Comparison of ENCODE assay signal across 8 cellular contexts in the genomic region with DNA sequence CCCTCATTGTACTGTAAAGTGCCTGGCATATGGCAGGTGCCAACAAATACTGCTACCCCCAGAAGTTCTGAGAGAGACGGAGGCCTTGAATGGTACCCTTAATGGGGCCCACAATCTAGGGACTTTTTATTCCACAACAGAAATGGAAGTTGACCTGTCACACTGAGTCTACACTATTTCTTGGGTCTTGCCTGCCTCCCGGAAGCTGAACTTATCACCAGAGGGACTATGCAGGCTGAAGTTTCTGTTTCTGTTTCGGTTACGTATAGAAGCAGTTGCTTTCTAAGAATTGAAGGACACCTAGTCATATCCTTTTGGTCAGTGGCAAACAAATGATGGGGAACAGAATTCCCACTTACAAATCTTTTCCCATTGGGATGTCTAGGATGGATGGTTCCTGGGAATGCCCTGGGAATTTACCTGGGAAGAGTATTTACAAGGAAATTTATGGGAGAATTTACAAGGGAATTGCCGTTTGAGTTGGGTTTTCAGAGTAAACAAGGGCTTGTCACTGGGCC.
DNase-seq lines count a peak whose midpoint lies in the region; ATAC-seq lines count a peak whose summit lies in the region.

No MANE protein-coding gene starts in this region.

- H3K4ac ChIP-seq in trophoblast cell (ENCODE audit: low read depth, low read length): peak overlapping the region; percentile 82

- peak overlapping the region; percentile 100 for H4K91ac ChIP-seq in trophoblast cell (ENCODE audit: low read depth, low read length)

- peak overlapping the region; percentile 98 for H3K14ac ChIP-seq in trophoblast cell (ENCODE audit: low read length)

- peak overlapping the region; percentile 86 for H4K8ac ChIP-seq in trophoblast cell (ENCODE audit: low read depth, low read length)

- peaks cover 53 to 57% of the 10 kb centered on the region in 2 experiments for H3K4me1 ChIP-seq in trophoblast cell (ENCODE audit: control insufficient read depth in 1 of 2, insufficient read depth in 2 of 2, low read length in 2 of 2)

- peak overlapping the region; percentile 96 for H3K18ac ChIP-seq in trophoblast cell (ENCODE audit: low read length)

- H3K36me3 Mint-ChIP-seq in activated CD8-positive, alpha-beta T cell treated with anti-CD3 and anti-CD28 coated beads, Interleukin-2, amount 10 ng/mL, durations not matched to agents 7 days and 5 days (ENCODE audit: low read depth): peaks cover 15% of the 10 kb centered on the region

- H3K4me2 ChIP-seq in trophoblast cell (ENCODE audit: low read length): no peak overlapping the region

- peaks cover 3% of the 10 kb centered on the region for H3K9me3 Mint-ChIP-seq in activated CD8-positive, alpha-beta T cell treated with anti-CD3 and anti-CD28 coated beads, Interleukin-2, amount 10 ng/mL, durations not matched to agents 7 days and 5 days (ENCODE audit: insufficient read depth)

- peak overlapping the region; percentile 94 for H3K27ac Mint-ChIP-seq in activated CD8-positive, alpha-beta T cell treated with anti-CD3 and anti-CD28 coated beads, Interleukin-2, amount 10 ng/mL, durations not matched to agents 7 days and 5 days

- ATAC-seq in HG03159 (IDR thresholded peaks at IDR 0.05; ENCODE audit: unreplicated experiment): peak; percentile 84
- ATAC-seq in activated CD8-positive, alpha-beta T cell treated with anti-CD3 and anti-CD28 coated beads, Interleukin-2, amount 10 ng/mL, durations not matched to agents 7 days and 5 days: peak; percentile 93

- no CpG with 5 or more reads among the region's 5 CpGs for WGBS in trophoblast cell (ENCODE audit: extremely low coverage, insufficient coverage, insufficient read length)

- H2BK12ac ChIP-seq in trophoblast cell (ENCODE audit: low read length): peak overlapping the region; percentile 97

- no peak overlapping the region for H3K9ac ChIP-seq in trophoblast cell (ENCODE audit: low read length)

- no peak overlapping the region for H2AFZ ChIP-seq in trophoblast cell (ENCODE audit: insufficient read depth, low read length, poor library complexity)

- peak; percentile 14 for DNase-seq in stimulated activated CD4-positive, alpha-beta T cell treated with anti-CD3 and anti-CD28 coated beads, Interleukin-1b, Interleukin-23, amount 100 ng/mL, for 48 hours
- DNase-seq in stimulated activated CD4-positive, alpha-beta T cell treated with anti-CD3 and anti-CD28 coated beads, Interleukin-2, amount 100 ng/mL, for 48 hours: no peak
- DNase-seq in activated CD8-positive, alpha-beta T cell treated with anti-CD3 and anti-CD28 coated beads, Interleukin-2, amount 10 ng/mL, durations not matched to agents 7 days and 5 days: peak; percentile 66
- DNase-seq in trophoblast cell (peak in 1 of 2 donors; percentile 65), GDM1 (lab: John Stamatoyannopoulos, UW) (no peak), HPDE6-E6E7 (ENCODE audit: extremely low spot score) (no peak), HuH-7 (ENCODE audit: low spot score) (no peak)

- peak overlapping the region; percentile 98 for H3K27ac ChIP-seq in trophoblast cell (ENCODE audit: low read depth, low read length)

- H3K4me1 Mint-ChIP-seq in activated CD8-positive, alpha-beta T cell treated with anti-CD3 and anti-CD28 coated beads, Interleukin-2, amount 10 ng/mL, durations not matched to agents 7 days and 5 days (ENCODE audit: low read depth): peaks cover 45% of the 10 kb centered on the region

- H3K36me3 ChIP-seq in trophoblast cell (ENCODE audit: control insufficient read depth in 1 of 2, insufficient read depth in 2 of 2, low read length in 2 of 2): no peaks in the 10 kb centered on the region

- H4K12ac ChIP-seq in trophoblast cell (ENCODE audit: low read depth, low read length): no peak overlapping the region

- peaks cover 81% of the 10 kb centered on the region for H3K79me1 ChIP-seq in trophoblast cell (ENCODE audit: low read length)

- CTCF ChIA-PET in activated CD8-positive, alpha-beta T cell treated with anti-CD3 and anti-CD28 coated beads, Interleukin-2, amount 10 ng/mL, durations not matched to agents 7 days and 5 days (lab: Charles Lee): interaction anchor here (0.6 to 1.7 kb wide), 3 partner anchors 58 to 92 kb away, joined by 3 to 4 read pairs (median 3); no protein-coding TSS in a partner anchor

- peaks cover 20% of the 10 kb centered on the region for H3K79me2 ChIP-seq in trophoblast cell (ENCODE audit: control insufficient read depth, insufficient read depth, low read length, poor library complexity)

- peak overlapping the region; percentile 100 for H2BK120ac ChIP-seq in trophoblast cell (ENCODE audit: insufficient read depth, low read length, poor library complexity)

- H3K27me3 Mint-ChIP-seq in activated CD8-positive, alpha-beta T cell treated with anti-CD3 and anti-CD28 coated beads, Interleukin-2, amount 10 ng/mL, durations not matched to agents 7 days and 5 days (ENCODE audit: low read depth): no peaks in the 10 kb centered on the region

- H2BK5ac ChIP-seq in trophoblast cell (ENCODE audit: low read depth, low read length, poor library complexity): peak overlapping the region; percentile 100

- H2AK5ac ChIP-seq in trophoblast cell (ENCODE audit: low read length): peak overlapping the region; percentile 81

- peak overlapping the region; percentile 50 for H3K4me3 Mint-ChIP-seq in activated CD8-positive, alpha-beta T cell treated with anti-CD3 and anti-CD28 coated beads, Interleukin-2, amount 10 ng/mL, durations not matched to agents 7 days and 5 days

- no peak overlapping the region for H3K4me3 ChIP-seq in trophoblast cell (ENCODE audit: low read depth, low read length)

- no peak overlapping the region for H3K23ac ChIP-seq in trophoblast cell (ENCODE audit: low read length)

- POLR2A ChIA-PET in activated CD8-positive, alpha-beta T cell treated with anti-CD3 and anti-CD28 coated beads, Interleukin-2, amount 10 ng/mL, durations not matched to agents 7 days and 5 days (lab: Charles Lee): interaction anchor here (1.3 kb wide), 1 partner anchor 75 kb away, joined by 4 read pairs; no protein-coding TSS in a partner anchor

- peaks cover 2% of the 10 kb centered on the region for H3K9me3 ChIP-seq in trophoblast cell (ENCODE audit: insufficient read depth, low read depth, low read length)

- no peaks in the 10 kb centered on the region for H3K27me3 ChIP-seq in trophoblast cell (ENCODE audit: insufficient read depth, low read length)

Comparison
In these comparisons a context has a peak if more than half of its experiments do, and no peak if none do; other contexts are left out.
1. DNase-seq: peak in stimulated activated CD4-positive, alpha-beta T cell treated with anti-CD3 and anti-CD28 coated beads, Interleukin-1b, Interleukin-23, amount 100 ng/mL, for 48 hours (single experiment) and activated CD8-positive, alpha-beta T cell treated with anti-CD3 and anti-CD28 coated beads, Interleukin-2, amount 10 ng/mL, durations not matched to agents 7 days and 5 days (single experiment); none in stimulated activated CD4-positive, alpha-beta T cell treated with anti-CD3 and anti-CD28 coated beads, Interleukin-2, amount 100 ng/mL, for 48 hours (0 of 2), GDM1 (single experiment), HPDE6-E6E7 (single experiment) and HuH-7 (single experiment).